12 cellular contexts compared by ENCODE assay signal in genomic region chr17:50304781-50305404, GRCh38. TPM values are rescaled to one million over a fixed set of nuclear protein-coding genes. Genes with fewer than 3 reads are reported as not detected.
DNase-seq lines count a peak whose midpoint lies in the region; ATAC-seq and TF ChIP-seq lines count a peak whose summit lies in the region.
"Had no signal": no experiment of that assay in that cellular context is flagged by ENCODE, and none has a peak within 500 bp of the region (broad histone marks: within the 10 kb centered on the region; RNA-seq: fewer than 3 reads in every experiment).

No MANE protein-coding gene starts in this region.

- POLR2A ChIA-PET in OCI-LY7 (lab: Charles Lee): no interaction called here

- no peak overlapping the region for H2BK12ac ChIP-seq in neuronal stem cell (ENCODE audit: low read length)

- ATAC-seq in activated CD4-positive, CD25-positive, alpha-beta regulatory T cell treated with anti-CD3 and anti-CD28 coated beads, Interleukin-2, amount 50 U/mL, for 24 hours: no peak
- ATAC-seq: natural killer cell had no signal

- H4K91ac ChIP-seq in neuronal stem cell (ENCODE audit: low read depth, low read length, poor library complexity): no peak overlapping the region

- intact Hi-C loops in OCI-LY7 (cut with micrococcal nuclease; ENCODE audit: unreplicated experiment): no loop called here

- no peak overlapping the region for H3K4ac ChIP-seq in neuronal stem cell (ENCODE audit: low read length)

- H3K4me2 ChIP-seq in neuronal stem cell (ENCODE audit: insufficient read depth, low read length, poor library complexity, severe bottlenecking) (no peak overlapping the region), OCI-LY7 (ENCODE audit: low read length) (no peak overlapping the region)

- WGBS in endodermal cell (ENCODE audit: insufficient coverage in 1 of 2, insufficient read length in 1 of 2), 2 experiments: 78 to 88% methylated on average over 4 to 7 of the region's 7 CpGs
- no CpG with 5 or more reads among the region's 7 CpGs for WGBS in neuronal stem cell (ENCODE audit: extremely low coverage in 2 of 2, insufficient read length in 2 of 2, insufficient replicate concordance in 1 of 2), 2 donors

- no peaks in the 10 kb centered on the region for H3K79me2 ChIP-seq in OCI-LY7 (ENCODE audit: insufficient read depth, low read depth, low read length)

- peak overlapping the region; percentile 55 for H3K27ac Mint-ChIP-seq in endodermal cell
- H3K27ac Mint-ChIP-seq: natural killer cell had no signal

- no peaks in the 10 kb centered on the region for H3K79me1 ChIP-seq in neuronal stem cell (ENCODE audit: low read depth, low read length)

- peak overlapping the region; percentile 46 for H3K18ac ChIP-seq in neuronal stem cell (ENCODE audit: low read length)

- CTCF ChIA-PET in OCI-LY7 (lab: Charles Lee; ENCODE audit: unreplicated experiment): no interaction called here

- H3K4me1 Mint-ChIP-seq in endodermal cell: peaks cover 41% of the 10 kb centered on the region
- H3K4me1 Mint-ChIP-seq: natural killer cell had no signal

- no peak overlapping the region for H2AK5ac ChIP-seq in neuronal stem cell (ENCODE audit: low read depth, low read length)

- H3K9me3 Mint-ChIP-seq in endodermal cell: peaks cover 28% of the 10 kb centered on the region
- H3K9me3 Mint-ChIP-seq: natural killer cell had no signal

- H3K9me3 ChIP-seq in endodermal cell (ENCODE audit: control insufficient read depth, low read length): peaks cover 33% of the 10 kb centered on the region
- H3K9me3 ChIP-seq in neuronal stem cell (replicated peaks in 1 of 2; ENCODE audit: control insufficient read depth in 2 of 2, insufficient read depth in 1 of 2, low read depth in 1 of 2, low read length in 2 of 2): no peaks in the 10 kb centered on the region
- H3K9me3 ChIP-seq in OCI-LY7 (ENCODE audit: low read length): no peaks in the 10 kb centered on the region
- H3K9me3 ChIP-seq: SJCRH30 had no signal

- BruUV-seq in OCI-LY7 (replicated peaks; lab: Mats Ljungman, UMichigan): no TSS peak

- H3K4me3 ChIP-seq in endodermal cell (ENCODE audit: low read length): no peak overlapping the region
- no peak overlapping the region for H3K4me3 ChIP-seq in neuronal stem cell (ENCODE audit: low read length in 2 of 2)
- H3K4me3 ChIP-seq in OCI-LY7 (ENCODE audit: low read depth, low read length, poor library complexity, severe bottlenecking): no peak overlapping the region
- H3K4me3 ChIP-seq: SJCRH30 had no signal

- no peak overlapping the region for H2BK15ac ChIP-seq in neuronal stem cell (ENCODE audit: low read length)

- H3K9ac ChIP-seq in endodermal cell (ENCODE audit: extremely low read depth, low read length, poor library complexity, severe bottlenecking) (no peak overlapping the region), neuronal stem cell (ENCODE audit: low read depth, low read length, poor library complexity) (no peak overlapping the region)

- no peaks in the 10 kb centered on the region for H3K27me3 Mint-ChIP-seq in endodermal cell (ENCODE audit: insufficient read depth)

- H3K36me3 ChIP-seq in endodermal cell (ENCODE audit: control insufficient read depth, insufficient read depth, low read length) (no peaks in the 10 kb centered on the region), neuronal stem cell (replicated peaks in 1 of 2; ENCODE audit: control insufficient read depth in 2 of 2, insufficient read depth in 2 of 2, low read length in 2 of 2) (no peaks in the 10 kb centered on the region), OCI-LY7 (ENCODE audit: insufficient read depth, low read length) (no peaks in the 10 kb centered on the region)
- H3K36me3 ChIP-seq: SJCRH30 had no signal

- peak overlapping the region; percentile 35 for H2AFZ ChIP-seq in neuronal stem cell (ENCODE audit: low read length)
- H2AFZ ChIP-seq in OCI-LY7 (ENCODE audit: low read length): no peak overlapping the region

- no peaks in the 10 kb centered on the region for H4K20me1 ChIP-seq in OCI-LY7 (ENCODE audit: insufficient read depth, low read length)

- TF ChIP-seq CTCF in endodermal cell (conservative IDR thresholded peaks at IDR 0.05) (no peak), OCI-LY7 (conservative IDR thresholded peaks at IDR 0.05; ENCODE audit: low read length) (no peak)

- no peaks in the 10 kb centered on the region for H3K27me3 ChIP-seq in endodermal cell (ENCODE audit: control insufficient read depth, insufficient read depth, low read length, poor library complexity, severe bottlenecking)
- H3K27me3 ChIP-seq in neuronal stem cell (ENCODE audit: control insufficient read depth in 3 of 3, insufficient read depth in 3 of 3, low read depth in 1 of 3, low read length in 3 of 3): peaks cover 0 to 32% (median 0%) of the 10 kb centered on the region in 3 experiments

- H3K14ac ChIP-seq in neuronal stem cell (ENCODE audit: low read length): no peak overlapping the region

- DNase-seq in EH (ENCODE audit: low read depth) (peak; percentile 59), NCI-H2171 (lab: John Stamatoyannopoulos, UW) (peak; percentile 64), endodermal cell (no peak), neuronal stem cell (ENCODE audit: low spot score) (peak; percentile 12), NOMO-1 treated with dmso at 0.1 percent for 144 hours (lab: John Stamatoyannopoulos, UW; ENCODE audit: unreplicated experiment) (no peak), OCI-LY7 (ENCODE audit: low spot score) (no peak)
- DNase-seq in activated effector memory CD4-positive, alpha-beta T cell treated with anti-CD3 and anti-CD28 coated beads, Interleukin-2, amount 50 U/mL, for 16 hours: no peak
- DNase-seq: activated CD4-positive, alpha-beta T cell treated with anti-CD3 and anti-CD28 coated beads, Interleukin-2, amount 50 U/mL, for 1 hour; activated naive CD4-positive, alpha-beta T cell treated with anti-CD3 and anti-CD28 coated beads, Interleukin-2, amount 50 U/mL, for 16 hours; natural killer cell; SJCRH30 had no signal

- H2BK5ac ChIP-seq in neuronal stem cell (ENCODE audit: low read length): no peak overlapping the region

- H3K9me2 ChIP-seq in OCI-LY7 (ENCODE audit: insufficient read depth, low read length): no peaks in the 10 kb centered on the region

- H3K36me3 Mint-ChIP-seq in endodermal cell (ENCODE audit: low read depth): no peaks in the 10 kb centered on the region
- H3K36me3 Mint-ChIP-seq: natural killer cell had no signal

- H3K4me3 Mint-ChIP-seq in endodermal cell: no peak overlapping the region
- H3K4me3 Mint-ChIP-seq: natural killer cell had no signal

- peak overlapping the region; percentile 1 for H3K27ac ChIP-seq in endodermal cell (ENCODE audit: low read depth, low read length)
- no peak overlapping the region for H3K27ac ChIP-seq in neuronal stem cell (replicated peaks; ENCODE audit: low read length)
- no peak overlapping the region for H3K27ac ChIP-seq in OCI-LY7 (ENCODE audit: low read depth, low read length, poor library complexity, severe bottlenecking)
- H3K27ac ChIP-seq: SJCRH30 had no signal

- peak overlapping the region; percentile 10 for H2BK120ac ChIP-seq in neuronal stem cell (ENCODE audit: low read depth, low read length)

- H3K4me1 ChIP-seq in endodermal cell (ENCODE audit: control insufficient read depth, insufficient read depth, low read length) (peaks cover 3% of the 10 kb centered on the region), neuronal stem cell (ENCODE audit: control insufficient read depth in 2 of 2, insufficient read depth in 1 of 2, low read depth in 1 of 2, low read length in 2 of 2) (peaks cover 4 to 5% of the 10 kb centered on the region in 2 donors), OCI-LY7 (ENCODE audit: insufficient read depth, low read length, poor library complexity, severe bottlenecking) (no peaks in the 10 kb centered on the region)
- H3K4me1 ChIP-seq: SJCRH30 had no signal

- H3K23ac ChIP-seq in neuronal stem cell (ENCODE audit: low read depth, low read length, poor library complexity): no peak overlapping the region

- no peak overlapping the region for H4K8ac ChIP-seq in neuronal stem cell (ENCODE audit: low read depth, low read length)

RNA-seq across cellular contexts. Expression of gene TMEM92, which starts 30.6 kb away (rescaled TPM):
- 10 to 100 TPM; 34.3 to 35.8 TPM for total RNA-seq in endodermal cell
- 9.6 TPM for polyA plus RNA-seq in endodermal cell (2013, experiment 1 of 2)
- polyA plus RNA-seq in endodermal cell (2013, experiment 2 of 2): 8.7 TPM
- 5.0 TPM for polyA plus RNA-seq in neuronal stem cell (2013, experiment 1 of 2)
- 5.5 TPM for polyA plus RNA-seq in neuronal stem cell (2013, experiment 2 of 2)
- total RNA-seq in OCI-LY7 (2014; rRNA removed; shearing (Covaris generic)): not detected in 2 replicates
- not detected in 2 replicates for total RNA-seq in OCI-LY7 (2022)
- total RNA-seq: natural killer cell, SJCRH30 had no signal

RNA-seq across cellular contexts. Expression of gene XYLT2, which starts 41.0 kb away (rescaled TPM):
- total RNA-seq in endodermal cell (10 to 100 TPM; 54.1 to 65.9 TPM), OCI-LY7 (2022) (20.9 and 25.5 TPM in 2 replicates)
- 20.9 TPM for polyA plus RNA-seq in endodermal cell (2013, experiment 1 of 2)
- polyA plus RNA-seq in endodermal cell (2013, experiment 2 of 2): 22.1 TPM
- 11.5 TPM for polyA plus RNA-seq in neuronal stem cell (2013, experiment 1 of 2)
- 12.2 TPM for polyA plus RNA-seq in neuronal stem cell (2013, experiment 2 of 2)
- 22.4 and 22.5 TPM in 2 replicates for total RNA-seq in OCI-LY7 (2014; rRNA removed; shearing (Covaris generic))

Comparison
In these comparisons a context has a peak if more than half of its experiments do, and no peak if none do; other contexts are left out.
1. DNase-seq: peak in EH (single experiment), NCI-H2171 (single experiment) and neuronal stem cell (single experiment); none in endodermal cell (single experiment), NOMO-1 treated with dmso at 0.1 percent for 144 hours (single experiment), OCI-LY7 (single experiment) and activated effector memory CD4-positive, alpha-beta T cell treated with anti-CD3 and anti-CD28 coated beads, Interleukin-2, amount 50 U/mL, for 16 hours (single experiment).
2. RNA of gene TMEM92, which starts 30.6 kb away (total RNA-seq): 34.3 to 35.8 TPM in endodermal cell; not detected in OCI-LY7; every median in the first group is over 10 times any median in the second.